Comparison of ENCODE assay signal across 11 cellular contexts in the genomic region with DNA sequence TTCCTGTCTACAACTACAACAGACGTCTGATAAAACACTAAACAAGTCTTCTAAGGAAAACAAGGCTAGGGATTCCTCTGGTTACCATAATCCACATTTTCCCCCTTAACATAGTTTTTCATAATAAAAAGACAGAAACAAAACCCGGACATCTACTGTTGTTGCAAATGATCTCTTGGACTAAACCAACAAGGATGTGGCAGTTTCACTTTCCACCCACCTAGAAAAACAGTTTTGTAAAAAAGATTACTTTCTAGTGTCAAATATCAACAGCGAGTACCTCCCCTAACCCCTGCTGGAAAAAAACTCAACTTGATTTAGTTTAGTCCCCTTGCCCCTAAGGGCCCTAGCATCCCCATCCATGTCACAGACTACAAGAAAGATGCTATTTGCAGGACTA. TPM values are rescaled to one million over a fixed set of nuclear protein-coding genes. Genes with fewer than 3 reads are reported as not detected.
DNase-seq lines count a peak whose midpoint lies in the region; ATAC-seq and TF ChIP-seq lines count a peak whose summit lies in the region.
"Had no signal": no experiment of that assay in that cellular context is flagged by ENCODE, and none has a peak within 500 bp of the region (broad histone marks: within the 10 kb centered on the region; RNA-seq: fewer than 3 reads in every experiment).

No MANE protein-coding gene starts in this region.

- 0 out of 2 replicates have a peak overlapping the region, but pooled peaks have one; percentile 5 for H3K27ac ChIP-seq in VCaP

- H3K9me3 Mint-ChIP-seq in activated naive CD4-positive, alpha-beta T cell treated with anti-CD3 and anti-CD28 coated beads for 36 hours: no peaks in the 10 kb centered on the region
- no peaks in the 10 kb centered on the region for H3K9me3 Mint-ChIP-seq in stimulated activated naive B cell treated with anti-CD40 and anti-IgM and Interleukin-4, amounts not matched to agents 10 μg/mL and 1 μg/mL and 100 μg/mL, for 72 hours

- DNase-seq in activated naive CD4-positive, alpha-beta T cell treated with anti-CD3 and anti-CD28 coated beads for 36 hours: no peak
- DNase-seq in activated naive CD4-positive, alpha-beta T cell (lab: John Stamatoyannopoulos, UW): no peak
- DNase-seq in left kidney (ENCODE audit: low read depth, low spot score): peak; percentile 34
- DNase-seq in stimulated activated naive B cell treated with anti-CD40 and anti-IgM and Interleukin-4, amounts not matched to agents 10 μg/mL and 1 μg/mL and 100 μg/mL, for 72 hours: no peak
- no peak for DNase-seq in erythroblast (lab: John Stamatoyannopoulos, UW)
- DNase-seq: SHP77 had no signal

- no peaks in the 10 kb centered on the region for H3K27me3 Mint-ChIP-seq in activated naive CD4-positive, alpha-beta T cell treated with anti-CD3 and anti-CD28 coated beads for 36 hours (ENCODE audit: low read depth)
- H3K27me3 Mint-ChIP-seq in stimulated activated naive B cell treated with anti-CD40 and anti-IgM and Interleukin-4, amounts not matched to agents 10 μg/mL and 1 μg/mL and 100 μg/mL, for 72 hours: no peaks in the 10 kb centered on the region

- no peak for TF ChIP-seq CTCF in VCaP (conservative IDR thresholded peaks at IDR 0.05)

- no peak for TF ChIP-seq POLR2A in erythroblast (IDR thresholded peaks at IDR 0.05; ENCODE audit: low read length)

- peaks cover 55% of the 10 kb centered on the region for H3K4me1 Mint-ChIP-seq in activated naive CD4-positive, alpha-beta T cell treated with anti-CD3 and anti-CD28 coated beads for 36 hours (ENCODE audit: low read depth)
- H3K4me1 Mint-ChIP-seq in stimulated activated naive B cell treated with anti-CD40 and anti-IgM and Interleukin-4, amounts not matched to agents 10 μg/mL and 1 μg/mL and 100 μg/mL, for 72 hours: peaks cover 38 to 65% of the 10 kb centered on the region in 2 donors

- no peak for ATAC-seq in stimulated activated naive B cell treated with anti-CD40 and anti-IgM and Interleukin-4, amounts not matched to agents 10 μg/mL and 1 μg/mL and 100 μg/mL, for 72 hours (replicated peaks)
- ATAC-seq in HG03139 (IDR thresholded peaks at IDR 0.05; ENCODE audit: unreplicated experiment) (no peak), HG02981 (IDR thresholded peaks at IDR 0.05; ENCODE audit: unreplicated experiment) (no peak)

- H3K27ac Mint-ChIP-seq in activated naive CD4-positive, alpha-beta T cell treated with anti-CD3 and anti-CD28 coated beads for 36 hours: peak overlapping the region; percentile 90
- H3K27ac Mint-ChIP-seq in stimulated activated naive B cell treated with anti-CD40 and anti-IgM and Interleukin-4, amounts not matched to agents 10 μg/mL and 1 μg/mL and 100 μg/mL, for 72 hours: peak overlapping the region; percentile 67

- intact Hi-C loops in activated naive CD4-positive, alpha-beta T cell treated with anti-CD3 and anti-CD28 coated beads for 36 hours (cut with micrococcal nuclease): loop anchor here (1.0 kb wide), 1 partner anchor 13 kb away; no protein-coding TSS in a partner anchor

- CTCF ChIA-PET in activated naive CD4-positive, alpha-beta T cell treated with anti-CD3 and anti-CD28 coated beads for 36 hours (lab: Charles Lee): no interaction called here

- peaks cover 51% of the 10 kb centered on the region for H3K36me3 Mint-ChIP-seq in activated naive CD4-positive, alpha-beta T cell treated with anti-CD3 and anti-CD28 coated beads for 36 hours (ENCODE audit: low read depth)
- peaks cover 44 to 75% of the 10 kb centered on the region in 2 donors for H3K36me3 Mint-ChIP-seq in stimulated activated naive B cell treated with anti-CD40 and anti-IgM and Interleukin-4, amounts not matched to agents 10 μg/mL and 1 μg/mL and 100 μg/mL, for 72 hours

- peak overlapping the region; percentile 11 for H3K4me3 Mint-ChIP-seq in activated naive CD4-positive, alpha-beta T cell treated with anti-CD3 and anti-CD28 coated beads for 36 hours
- peak overlapping the region; percentile 6 to 25 for H3K4me3 Mint-ChIP-seq in stimulated activated naive B cell treated with anti-CD40 and anti-IgM and Interleukin-4, amounts not matched to agents 10 μg/mL and 1 μg/mL and 100 μg/mL, for 72 hours

RNA-seq across cellular contexts. Expression of gene GNG3, which starts 5.4 kb away (rescaled TPM):
- not detected for total RNA-seq in activated naive CD4-positive, alpha-beta T cell treated with anti-CD3 and anti-CD28 coated beads for 36 hours
- total RNA-seq: kidney epithelial cell, prostate gland had no signal

RNA-seq across cellular contexts. Expression of gene BSCL2, which starts 5.6 kb away (rescaled TPM):
- 10 to 100 TPM; 13.8 to 17.3 TPM for total RNA-seq in activated naive CD4-positive, alpha-beta T cell treated with anti-CD3 and anti-CD28 coated beads for 36 hours

RNA-seq across cellular contexts. Expression of gene HNRNPUL2, which starts 14.4 kb away (rescaled TPM):
- 10 to 100 TPM; 58.6 to 61.5 TPM for total RNA-seq in activated naive CD4-positive, alpha-beta T cell treated with anti-CD3 and anti-CD28 coated beads for 36 hours

RNA-seq across cellular contexts. Expression of gene TTC9C, which starts 15.4 kb away (rescaled TPM):
- total RNA-seq in activated naive CD4-positive, alpha-beta T cell treated with anti-CD3 and anti-CD28 coated beads for 36 hours: 10 to 100 TPM; 46.6 to 49.5 TPM

RNA-seq across cellular contexts. Expression of gene LRRN4CL, which starts 23.5 kb away (rescaled TPM):
- under 1 TPM in 1 of 2 experiments, not detected in 1; 0.10 TPM for total RNA-seq in activated naive CD4-positive, alpha-beta T cell treated with anti-CD3 and anti-CD28 coated beads for 36 hours
